17 cellular contexts compared by ENCODE assay signal in genomic region chr15:67922971-67923646, GRCh38.
DNase-seq lines count a peak whose midpoint lies in the region; ATAC-seq and TF ChIP-seq lines count a peak whose summit lies in the region.
"Had no signal": no experiment of that assay in that cellular context is flagged by ENCODE, and none has a peak within 500 bp of the region (broad histone marks: within the 10 kb centered on the region; RNA-seq: fewer than 3 reads in every experiment).

No MANE protein-coding gene starts in this region.

- DNase-seq in NCI-H1417 (lab: John Stamatoyannopoulos, UW) (peak; percentile 20 to 99 (median 88)), NCI-H774 (lab: John Stamatoyannopoulos, UW) (peak; percentile 96), left lobe of liver (ENCODE audit: low spot score) (no peak), upper lobe of right lung (no peak), DMS79 (lab: John Stamatoyannopoulos, UW) (no peak), LoVo (ENCODE audit: low spot score) (no peak), gastrocnemius medialis (no peak)
- DNase-seq: activated CD4-positive, alpha-beta T cell treated with anti-CD3 and anti-CD28 coated beads, Interleukin-2, amount 50 U/mL, for 1 hour; activated naive CD8-positive, alpha-beta T cell treated with anti-CD3 and anti-CD28 coated beads for 36 hours; activated T-cell treated with anti-CD3 and anti-CD28 coated beads, Interleukin-2, amount 50 U/mL, for 4 hours; C1 segment of cervical spinal cord; caudate nucleus; endodermal cell; H7; NCI-H1105 treated with DMSO at 0.1 percent for 48 hours; uterus had no signal

- peak; percentile 56 for ATAC-seq in left lobe of liver
- ATAC-seq in upper lobe of right lung, result no peak
- no peak for ATAC-seq in gastrocnemius medialis
- ATAC-seq: activated T-cell treated with anti-CD3 and anti-CD28 coated beads, Interleukin-2, amount 50 U/mL, for 4 hours; stimulated activated effector memory CD8-positive, alpha-beta T cell treated with anti-CD3 and anti-CD28 coated beads, Interleukin-12 subunit alpha, Interleukin-12 subunit beta, amount 100 ng/mL, for 72 hours had no signal

- H3K4me3 ChIP-seq in upper lobe of right lung (no peak overlapping the region), gastrocnemius medialis (no peak overlapping the region)
- H3K4me3 ChIP-seq: uterus had no signal

- TF ChIP-seq POLR2A in gastrocnemius medialis (IDR thresholded peaks at IDR 0.05), result no peak

- peaks cover 8% of the 10 kb centered on the region for H3K4me1 ChIP-seq in upper lobe of right lung
- H3K4me1 ChIP-seq in gastrocnemius medialis, result peaks cover 0 to 20% of the 10 kb centered on the region in 2 donors
- H3K4me1 ChIP-seq: uterus had no signal

- TF ChIP-seq CTCF in upper lobe of right lung (IDR thresholded peaks at IDR 0.05) (no peak), gastrocnemius medialis (IDR thresholded peaks at IDR 0.05 in 4 of 5, conservative IDR thresholded peaks at IDR 0.05 in 1 of 5) (no peak)

- no peaks in the 10 kb centered on the region for H3K27me3 ChIP-seq in upper lobe of right lung
- H3K27me3 ChIP-seq in gastrocnemius medialis, result no peaks in the 10 kb centered on the region
- H3K27me3 ChIP-seq: uterus had no signal

- peak overlapping the region; percentile 15 for H3K27ac ChIP-seq in upper lobe of right lung
- peak overlapping the region in 2 of 4 donors; percentile 21 to 63 for H3K27ac ChIP-seq in gastrocnemius medialis
- H3K27ac ChIP-seq: uterus had no signal

- intact Hi-C loops in upper lobe of right lung (cut with DNase I) (no loop called here), gastrocnemius medialis (cut with DNase I; ENCODE audit: low total_unique reads) (no loop called here)

- in situ Hi-C loops in gastrocnemius medialis (cut with MboI; ENCODE audit: low sequenced_read_pairs in 4 of 4), result no loop called here

- H3K36me3 ChIP-seq in upper lobe of right lung (no peaks in the 10 kb centered on the region), gastrocnemius medialis (no peaks in the 10 kb centered on the region)
- H3K36me3 ChIP-seq: uterus had no signal

- H3K9me3 ChIP-seq in upper lobe of right lung (no peaks in the 10 kb centered on the region), gastrocnemius medialis (no peaks in the 10 kb centered on the region)
- H3K9me3 ChIP-seq: uterus had no signal

Comparison
In these comparisons a context has a peak if more than half of its experiments do, and no peak if none do; other contexts are left out.
1. DNase-seq: peak in NCI-H1417 (3 of 3) and NCI-H774 (single experiment); none in left lobe of liver (single experiment), upper lobe of right lung (single experiment), DMS79 (single experiment), LoVo (single experiment) and gastrocnemius medialis (0 of 2).